ENCODE assay signal across 8 cellular contexts in the genomic region with DNA sequence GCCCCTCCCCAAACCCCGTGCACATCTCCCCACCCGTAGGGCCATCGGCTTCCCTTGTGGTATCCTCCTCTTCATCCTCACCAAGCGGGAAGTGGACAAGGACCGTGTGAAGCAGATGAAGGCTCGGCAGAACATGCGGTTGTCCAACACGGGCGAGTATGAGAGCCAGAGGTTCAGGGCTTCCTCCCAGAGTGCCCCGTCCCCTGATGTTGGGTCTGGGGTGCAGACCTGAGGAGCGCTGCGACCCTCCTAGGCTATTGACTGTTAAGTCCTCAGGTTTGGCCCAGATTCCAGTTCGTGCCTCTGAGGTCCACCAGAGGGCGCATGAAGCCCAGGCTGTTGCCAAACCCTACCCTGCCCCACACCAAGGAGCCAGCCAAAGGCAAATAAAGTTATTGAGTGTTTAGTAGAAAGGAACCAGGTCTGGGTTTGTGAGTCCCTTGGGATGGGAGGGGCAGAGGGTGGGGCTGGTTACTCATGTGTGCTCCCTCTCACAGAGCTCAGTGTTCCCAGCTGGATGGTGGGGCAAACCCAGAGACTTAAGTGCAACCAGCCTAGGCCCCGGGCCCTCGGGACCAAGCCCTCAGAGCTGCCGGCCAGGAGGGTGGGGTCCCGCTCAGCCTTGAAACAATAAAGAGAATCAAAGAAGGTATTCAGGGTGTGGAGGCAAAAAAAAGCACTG. TPM values are rescaled to one million over a fixed set of nuclear protein-coding genes. Genes with fewer than 3 reads are reported as not detected.
DNase-seq lines count a peak whose midpoint lies in the region; ATAC-seq and TF ChIP-seq lines count a peak whose summit lies in the region.

No MANE protein-coding gene starts in this region.

- H3F3A ChIP-seq in PC-3 (ENCODE audit: low read length, unreplicated experiment) = no peaks in the 10 kb centered on the region

- peak overlapping the region; percentile 57 to 98 (median 86) for H3K4me3 Mint-ChIP-seq in IgD-negative memory B cell
- no peak overlapping the region for H3K4me3 Mint-ChIP-seq in natural killer cell treated with Interleukin-12 subunit alpha and Interleukin-12 subunit beta and Interleukin-15 and Interleukin-18, amount 100 ng/mL, for 72 hours
- peak overlapping the region in 1 of 2 donors; percentile 32 for H3K4me3 Mint-ChIP-seq in stimulated activated naive B cell treated with anti-CD40 and anti-IgM and Interleukin-4, amounts not matched to agents 10 μg/mL and 1 μg/mL and 100 μg/mL, for 72 hours

- H3K4me3 ChIP-seq in PC-3 (ENCODE audit: low read length) = no peak overlapping the region

- peak overlapping the region; percentile 97 for H3K4me2 ChIP-seq in PC-3 (ENCODE audit: low read length)

- no peaks in the 10 kb centered on the region for H3K36me3 Mint-ChIP-seq in IgD-negative memory B cell
- peaks cover 9% of the 10 kb centered on the region for H3K36me3 Mint-ChIP-seq in natural killer cell treated with Interleukin-12 subunit alpha and Interleukin-12 subunit beta and Interleukin-15 and Interleukin-18, amount 100 ng/mL, for 72 hours
- H3K36me3 Mint-ChIP-seq in stimulated activated naive B cell treated with anti-CD40 and anti-IgM and Interleukin-4, amounts not matched to agents 10 μg/mL and 1 μg/mL and 100 μg/mL, for 72 hours = peaks cover 21 to 47% of the 10 kb centered on the region in 2 donors

- peaks cover 30% of the 10 kb centered on the region; the same call in 1 of the 2 replicates for H3K36me3 ChIP-seq in PC-3 (ENCODE audit: low read depth, low read length)

- no peaks in the 10 kb centered on the region for H4K20me1 ChIP-seq in PC-3 (ENCODE audit: low read length)

- peak; percentile 60 for ATAC-seq in PC-3
- peak; percentile 79 for ATAC-seq in esophagus mucosa
- ATAC-seq in natural killer cell treated with Interleukin-12 subunit alpha and Interleukin-12 subunit beta and Interleukin-15 and Interleukin-18, amount 100 ng/mL, for 72 hours = no peak
- peak; percentile 49 to 53 for ATAC-seq in stimulated activated naive B cell treated with anti-CD40 and anti-IgM and Interleukin-4, amounts not matched to agents 10 μg/mL and 1 μg/mL and 100 μg/mL, for 72 hours (replicated peaks)
- ATAC-seq in HG02623 (IDR thresholded peaks at IDR 0.05; ENCODE audit: unreplicated experiment) = no peak

- no peak overlapping the region for H2AFZ ChIP-seq in PC-3 (ENCODE audit: low read length)

- peak overlapping the region; percentile 50; the same call in 1 of the 2 replicates for H3K9ac ChIP-seq in PC-3 (ENCODE audit: low read length)

- CTCF ChIA-PET in PC-3 (lab: Charles Lee) = interaction anchor here (0.6 to 2.2 kb wide), 7 partner anchors 10 to 123 kb away, joined by 3 to 21 read pairs (median 7); partner anchors contain the start of gene CATIP

- peak; percentile 97 for DNase-seq in PC-3
- peak; percentile 82 for DNase-seq in activated T-cell treated with anti-CD3 and anti-CD28 coated beads, Interleukin-2, amount 50 U/mL, for 1 hour
- peak; percentile 83 for DNase-seq in natural killer cell treated with Interleukin-12 subunit alpha and Interleukin-12 subunit beta and Interleukin-15 and Interleukin-18, amount 100 ng/mL, for 72 hours (ENCODE audit: low spot score)
- DNase-seq in stimulated activated naive B cell treated with anti-CD40 and anti-IgM and Interleukin-4, amounts not matched to agents 10 μg/mL and 1 μg/mL and 100 μg/mL, for 72 hours = peak; percentile 77

- peaks cover 2% of the 10 kb centered on the region for H3K27me3 Mint-ChIP-seq in IgD-negative memory B cell
- H3K27me3 Mint-ChIP-seq in natural killer cell treated with Interleukin-12 subunit alpha and Interleukin-12 subunit beta and Interleukin-15 and Interleukin-18, amount 100 ng/mL, for 72 hours = no peaks in the 10 kb centered on the region
- H3K27me3 Mint-ChIP-seq in stimulated activated naive B cell treated with anti-CD40 and anti-IgM and Interleukin-4, amounts not matched to agents 10 μg/mL and 1 μg/mL and 100 μg/mL, for 72 hours = no peaks in the 10 kb centered on the region

- peaks cover 19% of the 10 kb centered on the region for H3K4me1 ChIP-seq in PC-3 (ENCODE audit: insufficient read depth, low read length)

- H3K27me3 ChIP-seq in PC-3 (ENCODE audit: low read length) = no peaks in the 10 kb centered on the region

- POLR2A ChIA-PET in PC-3 (lab: Charles Lee; ENCODE audit: unreplicated experiment) = interaction anchor here (1.6 kb wide), 1 partner anchor 14 kb away, joined by 13 read pairs; no protein-coding TSS in a partner anchor

- H3K9me3 Mint-ChIP-seq in IgD-negative memory B cell = no peaks in the 10 kb centered on the region
- H3K9me3 Mint-ChIP-seq in natural killer cell treated with Interleukin-12 subunit alpha and Interleukin-12 subunit beta and Interleukin-15 and Interleukin-18, amount 100 ng/mL, for 72 hours = no peaks in the 10 kb centered on the region
- no peaks in the 10 kb centered on the region for H3K9me3 Mint-ChIP-seq in stimulated activated naive B cell treated with anti-CD40 and anti-IgM and Interleukin-4, amounts not matched to agents 10 μg/mL and 1 μg/mL and 100 μg/mL, for 72 hours

- H3K27ac Mint-ChIP-seq in IgD-negative memory B cell = peak overlapping the region; percentile 93 to 96 (median 94)
- peak overlapping the region in 1 of 2 donors; percentile 87 for H3K27ac Mint-ChIP-seq in natural killer cell treated with Interleukin-12 subunit alpha and Interleukin-12 subunit beta and Interleukin-15 and Interleukin-18, amount 100 ng/mL, for 72 hours
- H3K27ac Mint-ChIP-seq in stimulated activated naive B cell treated with anti-CD40 and anti-IgM and Interleukin-4, amounts not matched to agents 10 μg/mL and 1 μg/mL and 100 μg/mL, for 72 hours = peak overlapping the region; percentile 86

- no peaks in the 10 kb centered on the region for H3K9me3 ChIP-seq in PC-3 (ENCODE audit: low read length)

- no TSS peak for BruUV-seq in PC-3 (replicated peaks; lab: Mats Ljungman, UMichigan)

- peaks cover 37% of the 10 kb centered on the region for H3K79me2 ChIP-seq in PC-3 (ENCODE audit: low read length)

- H3K9me2 ChIP-seq in PC-3 (replicated peaks; ENCODE audit: low read length) = no peaks in the 10 kb centered on the region

- peak overlapping the region; percentile 72 for H3K27ac ChIP-seq in PC-3 (ENCODE audit: low read length)

- intact Hi-C loops in PC-3 (cut with micrococcal nuclease) = loop anchor here (1.0 to 2.0 kb wide), 4 partner anchors 15 to 124 kb away; partner anchors contain the start of gene CATIP

- TF ChIP-seq CTCF in GM12874 (IDR thresholded peaks at IDR 0.05; ENCODE audit: insufficient read depth, low read depth, low read length) (peak; percentile 90), PC-3 (conservative IDR thresholded peaks at IDR 0.05; ENCODE audit: low read depth, low read length) (peak; percentile 92)

- peaks cover 23 to 43% (median 29%) of the 10 kb centered on the region in 3 donors for H3K4me1 Mint-ChIP-seq in IgD-negative memory B cell
- peaks cover 31% of the 10 kb centered on the region in 2 donors for H3K4me1 Mint-ChIP-seq in natural killer cell treated with Interleukin-12 subunit alpha and Interleukin-12 subunit beta and Interleukin-15 and Interleukin-18, amount 100 ng/mL, for 72 hours (ENCODE audit: low read depth in 2 of 2)
- H3K4me1 Mint-ChIP-seq in stimulated activated naive B cell treated with anti-CD40 and anti-IgM and Interleukin-4, amounts not matched to agents 10 μg/mL and 1 μg/mL and 100 μg/mL, for 72 hours = peaks cover 40 to 69% of the 10 kb centered on the region in 2 donors

RNA-seq across cellular contexts. Expression of gene PNKD, which starts 2.4 kb away (rescaled TPM):
- polyA plus RNA-seq in IgD-negative memory B cell = 126 TPM
- total RNA-seq in PC-3 (2014; rRNA removed) (95.5 and 97.7 TPM in 2 replicates), esophagus mucosa (30.9 TPM)
- 10 to 100 TPM; 20.6 to 22.0 TPM for total RNA-seq in natural killer cell treated with Interleukin-12 subunit alpha and Interleukin-12 subunit beta and Interleukin-15 and Interleukin-18, amount 100 ng/mL, for 72 hours

RNA-seq across cellular contexts. Expression of gene AAMP, which starts 2.7 kb away (rescaled TPM):
- 82.0 TPM for polyA plus RNA-seq in IgD-negative memory B cell
- 272 and 312 TPM in 2 replicates for total RNA-seq in PC-3 (2014; rRNA removed)
- total RNA-seq in esophagus mucosa = 67.0 TPM
- total RNA-seq in natural killer cell treated with Interleukin-12 subunit alpha and Interleukin-12 subunit beta and Interleukin-15 and Interleukin-18, amount 100 ng/mL, for 72 hours = 100 to 1,000 TPM in 1 of 2 donors, 10 to 100 TPM in 1; 75.6 to 104 TPM

RNA-seq across cellular contexts. Expression of gene GPBAR1, which starts 11.9 kb away (rescaled TPM):
- 0.64 TPM for polyA plus RNA-seq in IgD-negative memory B cell
- total RNA-seq in PC-3 (2014; rRNA removed) (0.18 TPM in 1 of 2 replicates, not detected in the other), esophagus mucosa (not detected)
- total RNA-seq in natural killer cell treated with Interleukin-12 subunit alpha and Interleukin-12 subunit beta and Interleukin-15 and Interleukin-18, amount 100 ng/mL, for 72 hours = 1 to 10 TPM; 2.6 to 3.0 TPM

RNA-seq across cellular contexts. Expression of gene TMBIM1, which starts 19.6 kb away (rescaled TPM):
- polyA plus RNA-seq in IgD-negative memory B cell = 147 TPM
- total RNA-seq in PC-3 (2014; rRNA removed) (42.8 and 45.0 TPM in 2 replicates), esophagus mucosa (247 TPM)
- total RNA-seq in natural killer cell treated with Interleukin-12 subunit alpha and Interleukin-12 subunit beta and Interleukin-15 and Interleukin-18, amount 100 ng/mL, for 72 hours = 10 to 100 TPM; 42.8 to 79.0 TPM

RNA-seq across cellular contexts. Expression of gene ARPC2, which starts 55.7 kb away (rescaled TPM):
- 862 TPM for polyA plus RNA-seq in IgD-negative memory B cell
- total RNA-seq in PC-3 (2014; rRNA removed) (210 and 213 TPM in 2 replicates), esophagus mucosa (383 TPM)
- 100 to 1,000 TPM; 509 to 675 TPM for total RNA-seq in natural killer cell treated with Interleukin-12 subunit alpha and Interleukin-12 subunit beta and Interleukin-15 and Interleukin-18, amount 100 ng/mL, for 72 hours

Comparison
In these comparisons a context has a peak if more than half of its experiments do, and no peak if none do; other contexts are left out.
1. ATAC-seq: peak in PC-3 (single experiment), esophagus mucosa (single experiment) and stimulated activated naive B cell treated with anti-CD40 and anti-IgM and Interleukin-4, amounts not matched to agents 10 μg/mL and 1 μg/mL and 100 μg/mL, for 72 hours (2 of 2); none in natural killer cell treated with Interleukin-12 subunit alpha and Interleukin-12 subunit beta and Interleukin-15 and Interleukin-18, amount 100 ng/mL, for 72 hours (0 of 2) and HG02623 (single experiment).
2. Peak in every context shown above with its lines, with median percentiles within 50 percentile points of each other: DNase-seq.